In genomic region chr20:40604416-40604815, GRCh38 we compare ENCODE assay signal across 32 cellular contexts.
"Had no signal": no experiment of that assay in that cellular context is flagged by ENCODE, and none has a peak within 500 bp of the region (broad histone marks: within the 10 kb centered on the region; RNA-seq: fewer than 3 reads in every experiment).

No MANE protein-coding gene starts in this region.

- H3K4me3 Mint-ChIP-seq: activated CD4-positive, alpha-beta memory T cell treated with anti-CD3 and anti-CD28 coated beads for 36 hours; activated naive CD4-positive, alpha-beta T cell treated with anti-CD3 and anti-CD28 coated beads for 36 hours; activated T-cell treated with anti-CD3 and anti-CD28 coated beads, Interleukin-2, amount 50 U/mL, for 4 hours; activated T-helper 1 cell treated with anti-CD3 and anti-CD28 coated beads, Interleukin-12 subunit alpha, Interleukin-12 subunit beta, Interleukin-2, Interleukin-4 antibody, amounts not matched to agents 30 ng/mL and 10 ng/mL and 1 ng/mL, durations not matched to agents 14 hours and 24 hours and 36 hours had no signal

- H3K36me3 Mint-ChIP-seq: activated CD4-positive, alpha-beta memory T cell treated with anti-CD3 and anti-CD28 coated beads for 36 hours; activated naive CD4-positive, alpha-beta T cell treated with anti-CD3 and anti-CD28 coated beads, Interleukin-2, amount 50 U/mL, for 72 hours had no signal

- H3K9me3 ChIP-seq: body of pancreas, SJCRH30 had no signal

- H3K27me3 ChIP-seq: adrenal gland, body of pancreas, Peyer's patch, SJCRH30 had no signal

- H3K4me3 ChIP-seq: adrenal gland, body of pancreas, Peyer's patch, SJCRH30, SK-N-MC had no signal

- H3K4me1 ChIP-seq: adrenal gland, body of pancreas, Peyer's patch, SJCRH30 had no signal

- H3K9ac ChIP-seq: KMS-11 had no signal

- DNase-seq: activated CD4-positive, alpha-beta memory T cell treated with anti-CD3 and anti-CD28 coated beads for 36 hours; activated CD4-positive, alpha-beta T cell treated with anti-CD3 and anti-CD28 coated beads, Interleukin-2, amount 50 U/mL, for 1 hour; activated CD8-positive, alpha-beta memory T cell treated with anti-CD3 and anti-CD28 coated beads, Interleukin-2, amount 50 U/mL, for 4 hours; activated gamma-delta T cell treated with Interleukin-2 at 50 U/mL for 16 hours; activated naive CD4-positive, alpha-beta T cell treated with anti-CD3 and anti-CD28 coated beads for 36 hours; activated T-cell treated with anti-CD3 and anti-CD28 coated beads for 4 hours; activated T-cell treated with anti-CD3 and anti-CD28 coated beads, Interleukin-2, amount 50 U/mL, for 4 hours; adrenal gland; body of pancreas; caudate nucleus; NCI-H1092 treated with DMSO at 0.1 percent for 48 hours; NCI-H1417; NCI-H146; NCI-H187; NCI-H2029 treated with DMSO at 0.1 percent for 48 hours; NCI-H2107; NCI-H2171; NCI-H510A; NCI-H526; NCI-H748 treated with DMSO at 0.1 percent for 48 hours; NK-92 treated with Interleukin-12 subunit alpha and Interleukin-12 subunit beta, amount 100 ng/mL, for 24 hours; PC-3; Peyer's patch; SHP77; SJCRH30; T1000 had no signal

- FAIRE-seq: astrocyte, TTC549 had no signal

- H3K27ac ChIP-seq: adrenal gland, body of pancreas, KMS-11, Peyer's patch, SJCRH30, SK-N-MC had no signal

- H3K9me3 Mint-ChIP-seq: activated CD4-positive, alpha-beta memory T cell treated with anti-CD3 and anti-CD28 coated beads for 36 hours; activated naive CD4-positive, alpha-beta T cell treated with anti-CD3 and anti-CD28 coated beads for 36 hours; activated naive CD4-positive, alpha-beta T cell treated with anti-CD3 and anti-CD28 coated beads, Interleukin-2, amount 50 U/mL, for 72 hours; activated T-helper 1 cell treated with anti-CD3 and anti-CD28 coated beads, Interleukin-12 subunit alpha, Interleukin-12 subunit beta, Interleukin-2, Interleukin-4 antibody, amounts not matched to agents 30 ng/mL and 10 ng/mL and 1 ng/mL, durations not matched to agents 14 hours and 24 hours and 36 hours had no signal

- ATAC-seq: activated naive CD4-positive, alpha-beta T cell treated with anti-CD3 and anti-CD28 coated beads, Interleukin-2, amount 50 U/mL, for 72 hours; activated T-cell treated with anti-CD3 and anti-CD28 coated beads, Interleukin-2, amount 50 U/mL, for 4 hours; body of pancreas; PC-3 had no signal

- H3K27ac Mint-ChIP-seq: activated CD4-positive, alpha-beta memory T cell treated with anti-CD3 and anti-CD28 coated beads for 36 hours; activated naive CD4-positive, alpha-beta T cell treated with anti-CD3 and anti-CD28 coated beads for 36 hours; activated naive CD4-positive, alpha-beta T cell treated with anti-CD3 and anti-CD28 coated beads, Interleukin-2, amount 50 U/mL, for 72 hours; activated T-helper 1 cell treated with anti-CD3 and anti-CD28 coated beads, Interleukin-12 subunit alpha, Interleukin-12 subunit beta, Interleukin-2, Interleukin-4 antibody, amounts not matched to agents 30 ng/mL and 10 ng/mL and 1 ng/mL, durations not matched to agents 14 hours and 24 hours and 36 hours had no signal

- H3K4me2 ChIP-seq: KMS-11 had no signal

- H3K36me3 ChIP-seq: adrenal gland, Peyer's patch, SJCRH30 had no signal
